Comparison of ENCODE assay signal across 1 cellular context in genomic region chr6:34066772-34067770, GRCh38.
TF ChIP-seq lines count a peak whose summit lies in the region.

No MANE protein-coding gene starts in this region.

TF ChIP-seq in A549, 52 proteins besides CTCF, POLR2A, EP300 and RAD21 (continued from another document):
- TF ChIP-seq REST (IDR thresholded peaks at IDR 0.05) (no peak), FOSB (CRISPR knock-in tag; IDR thresholded peaks at IDR 0.05) (no peak), HOXB13 (CRISPR knock-in tag; IDR thresholded peaks at IDR 0.05; ENCODE audit: low read depth) (no peak), BCL3 (IDR thresholded peaks at IDR 0.05) (no peak), MAFK (IDR thresholded peaks at IDR 0.05; ENCODE audit: partially characterized antibody) (no peak)
